24 cellular contexts compared by ENCODE assay signal in genomic region chr9:124329393-124329792, GRCh38.
DNase-seq lines count a peak whose midpoint lies in the region; ATAC-seq and TF ChIP-seq lines count a peak whose summit lies in the region.
"Had no signal": no experiment of that assay in that cellular context is flagged by ENCODE, and none has a peak within 500 bp of the region (broad histone marks: within the 10 kb centered on the region; RNA-seq: fewer than 3 reads in every experiment).

No MANE protein-coding gene starts in this region.

- H3K4me1 Mint-ChIP-seq in activated naive CD4-positive, alpha-beta T cell treated with anti-CD3 and anti-CD28 coated beads, Interleukin-2, amount 10 ng/mL, durations not matched to agents 7 days and 5 days = no peaks in the 10 kb centered on the region
- H3K4me1 Mint-ChIP-seq in immature natural killer cell = peaks cover 0 to 3% of the 10 kb centered on the region in 2 donors

- H3K27ac ChIP-seq in RWPE1 = peak overlapping the region; percentile 7; the same call in 1 of the 2 replicates
- peak overlapping the region; percentile 52 for H3K27ac ChIP-seq in temporal lobe (ENCODE audit: low read depth, low read length)
- H3K27ac ChIP-seq: C4-2B, KMS-11, PC-9 had no signal

- H3K4me3 Mint-ChIP-seq in activated naive CD4-positive, alpha-beta T cell treated with anti-CD3 and anti-CD28 coated beads, Interleukin-2, amount 10 ng/mL, durations not matched to agents 7 days and 5 days = no peak overlapping the region
- H3K4me3 Mint-ChIP-seq in immature natural killer cell = no peak overlapping the region
- H3K4me3 Mint-ChIP-seq: CD8-positive, alpha-beta T cell; GM23338; H9 had no signal

- no peak overlapping the region for H3K27ac Mint-ChIP-seq in activated naive CD4-positive, alpha-beta T cell treated with anti-CD3 and anti-CD28 coated beads, Interleukin-2, amount 10 ng/mL, durations not matched to agents 7 days and 5 days
- no peak overlapping the region for H3K27ac Mint-ChIP-seq in immature natural killer cell
- H3K27ac Mint-ChIP-seq: CD8-positive, alpha-beta T cell; GM23338 had no signal

- H3K36me3 Mint-ChIP-seq in activated naive CD4-positive, alpha-beta T cell treated with anti-CD3 and anti-CD28 coated beads, Interleukin-2, amount 10 ng/mL, durations not matched to agents 7 days and 5 days = no peaks in the 10 kb centered on the region
- H3K36me3 Mint-ChIP-seq in immature natural killer cell = peaks cover 0 to 12% (median 0%) of the 10 kb centered on the region in 3 donors
- H3K36me3 Mint-ChIP-seq: IgD-negative memory B cell had no signal

- DNase-seq in RWPE1 (ENCODE audit: low spot score) (no peak), head of caudate nucleus (peak in 27 of 42 donors; percentile 12 to 76 (median 50)), pons (ENCODE audit: low spot score) (peak; percentile 36), immature natural killer cell (no peak)
- no peak for DNase-seq in activated naive CD4-positive, alpha-beta T cell treated with anti-CD3 and anti-CD28 coated beads, Interleukin-2, amount 10 ng/mL, durations not matched to agents 7 days and 5 days
- DNase-seq: Caco-2; CD8-positive, alpha-beta T cell; DMS79; EL; GDM1; H9; MM.1S; NCI-H2029 treated with DMSO at 0.1 percent for 48 hours; NCI-H2227 treated with DMSO at 0.1 percent for 48 hours; PC-9; RPMI8226; SHP77 treated with DMSO at 0.1 percent for 48 hours had no signal

- ATAC-seq in GM18520 (IDR thresholded peaks at IDR 0.05; ENCODE audit: unreplicated experiment) = no peak
- ATAC-seq: CD8-positive, alpha-beta T cell; GM12878; GM23338 had no signal

- POLR2A ChIA-PET in RWPE1 (lab: Yijun Ruan, JAX; ENCODE audit: low non-redundant PET) = no interaction called here

- no peaks in the 10 kb centered on the region for H3K9me3 Mint-ChIP-seq in activated naive CD4-positive, alpha-beta T cell treated with anti-CD3 and anti-CD28 coated beads, Interleukin-2, amount 10 ng/mL, durations not matched to agents 7 days and 5 days
- no peaks in the 10 kb centered on the region for H3K9me3 Mint-ChIP-seq in immature natural killer cell
- H3K9me3 Mint-ChIP-seq: CD8-positive, alpha-beta T cell; GM23338; H9; IgD-negative memory B cell had no signal

- CTCF ChIA-PET in RWPE1 (lab: Yijun Ruan, JAX) = interaction anchor here (1.0 kb wide), 1 partner anchor 10 kb away, joined by 4 read pairs; no protein-coding TSS in a partner anchor
- CTCF ChIA-PET in activated naive CD4-positive, alpha-beta T cell treated with anti-CD3 and anti-CD28 coated beads, Interleukin-2, amount 10 ng/mL, durations not matched to agents 7 days and 5 days (lab: Charles Lee) = no interaction called here

- H3K27me3 Mint-ChIP-seq in activated naive CD4-positive, alpha-beta T cell treated with anti-CD3 and anti-CD28 coated beads, Interleukin-2, amount 10 ng/mL, durations not matched to agents 7 days and 5 days = no peaks in the 10 kb centered on the region
- peaks cover 0 to 5% (median 0%) of the 10 kb centered on the region in 3 donors for H3K27me3 Mint-ChIP-seq in immature natural killer cell (ENCODE audit: low read depth in 3 of 3)
- H3K27me3 Mint-ChIP-seq: IgD-negative memory B cell had no signal

- intact Hi-C loops in head of caudate nucleus (cut with DNase I) = no loop called here

- no peak for TF ChIP-seq CTCF in RWPE1 (conservative IDR thresholded peaks at IDR 0.05; ENCODE audit: low read depth)

Comparison
In these comparisons a context has a peak if more than half of its experiments do, and no peak if none do; other contexts are left out.
1. DNase-seq: peak in head of caudate nucleus (27 of 42) and pons (single experiment); none in RWPE1 (single experiment), activated naive CD4-positive, alpha-beta T cell treated with anti-CD3 and anti-CD28 coated beads, Interleukin-2, amount 10 ng/mL, durations not matched to agents 7 days and 5 days (single experiment) and immature natural killer cell (0 of 3).